13 cellular contexts compared by ENCODE assay signal in the genomic region with DNA sequence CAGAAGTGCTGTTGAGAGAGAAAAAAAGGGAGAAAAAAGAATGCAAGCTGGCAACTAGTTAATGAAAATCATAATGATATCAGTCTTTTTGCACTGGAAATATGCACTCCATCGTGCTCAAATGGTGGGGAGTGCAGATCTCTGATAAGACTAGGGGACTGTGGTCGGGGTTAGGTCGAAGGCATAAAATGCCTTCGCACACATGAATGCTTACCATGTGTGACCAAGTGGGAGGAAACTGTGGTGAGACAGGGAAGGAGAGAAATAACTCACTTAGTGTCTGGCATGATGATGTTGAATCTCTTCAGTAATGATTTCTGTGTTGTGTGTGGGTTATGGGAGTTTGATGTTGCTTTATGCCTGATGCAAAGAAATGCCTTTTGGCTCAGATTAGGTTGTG.
A peak's percentile ranks its signal among the peaks of the same experiment; 100 is the strongest.
DNase-seq lines count a peak whose midpoint lies in the region; ATAC-seq, FAIRE-seq and TF ChIP-seq lines count a peak whose summit lies in the region.
"Had no signal": no experiment of that assay in that cellular context is flagged by ENCODE, and none has a peak within 500 bp of the region (broad histone marks: within the 10 kb centered on the region; RNA-seq: fewer than 3 reads in every experiment).

No MANE protein-coding gene starts in this region.

- no peak for TF ChIP-seq EP300 in transverse colon (IDR thresholded peaks at IDR 0.05; ENCODE audit: low read depth)

- H3K27ac ChIP-seq in transverse colon, result peak overlapping the region in 3 of 4 donors; percentile 31 to 64 (median 58)

- DNase-seq in T-helper 2 cell treated with Interferon-gamma antibody and Interleukin-4, amounts not matched to agents 5 μg/mL and 100 μg/mL, for 36 hours (ENCODE audit: low spot score), result peak; percentile 6
- no peak for DNase-seq in transverse colon
- no peak for DNase-seq in frontal cortex (ENCODE audit: low spot score in 2 of 2)
- DNase-seq: activated CD4-positive, alpha-beta T cell treated with anti-CD3 and anti-CD28 coated beads, Interleukin-2, amount 10 ng/mL, durations not matched to agents 24 days and 14 days; activated naive CD4-positive, alpha-beta T cell treated with anti-CD3 and anti-CD28 coated beads, Interleukin-2, amount 50 U/mL, for 16 hours; dermis blood vessel endothelial cell; head of caudate nucleus; IMR-90; SHP77 treated with DMSO at 0.1 percent for 48 hours had no signal

- H3K9me3 Mint-ChIP-seq in T-helper 2 cell treated with Interferon-gamma antibody and Interleukin-4, amounts not matched to agents 5 μg/mL and 100 μg/mL, for 36 hours, result no peaks in the 10 kb centered on the region
- no peaks in the 10 kb centered on the region for H3K9me3 Mint-ChIP-seq in activated T-helper 17 cell treated with anti-CD3 and anti-CD28 coated beads, Interleukin-2, amount 50 U/mL, for 72 hours
- H3K9me3 Mint-ChIP-seq: activated CD4-positive, alpha-beta T cell treated with anti-CD3 and anti-CD28 coated beads, Interleukin-2, amount 10 ng/mL, durations not matched to agents 24 days and 14 days had no signal

- TF ChIP-seq POLR2A in transverse colon (IDR thresholded peaks at IDR 0.05), result no peak

- H3K9me3 ChIP-seq in transverse colon, result no peaks in the 10 kb centered on the region

- H3K4me1 Mint-ChIP-seq in T-helper 2 cell treated with Interferon-gamma antibody and Interleukin-4, amounts not matched to agents 5 μg/mL and 100 μg/mL, for 36 hours (ENCODE audit: low read depth), result peaks cover 6% of the 10 kb centered on the region
- peaks cover 4% of the 10 kb centered on the region for H3K4me1 Mint-ChIP-seq in activated T-helper 17 cell treated with anti-CD3 and anti-CD28 coated beads, Interleukin-2, amount 50 U/mL, for 72 hours
- H3K4me1 Mint-ChIP-seq: activated CD4-positive, alpha-beta T cell treated with anti-CD3 and anti-CD28 coated beads, Interleukin-2, amount 10 ng/mL, durations not matched to agents 24 days and 14 days had no signal

- no peaks in the 10 kb centered on the region for H3K36me3 Mint-ChIP-seq in T-helper 2 cell treated with Interferon-gamma antibody and Interleukin-4, amounts not matched to agents 5 μg/mL and 100 μg/mL, for 36 hours (ENCODE audit: low read depth)
- H3K36me3 Mint-ChIP-seq in activated T-helper 17 cell treated with anti-CD3 and anti-CD28 coated beads, Interleukin-2, amount 50 U/mL, for 72 hours (ENCODE audit: low read depth), result no peaks in the 10 kb centered on the region

- ATAC-seq in GM19467 (IDR thresholded peaks at IDR 0.05; ENCODE audit: unreplicated experiment), result peak; percentile 81
- peak; percentile 94 for ATAC-seq in HG03097 (IDR thresholded peaks at IDR 0.05; ENCODE audit: low FRiP score, unreplicated experiment)
- ATAC-seq in HG02571 (IDR thresholded peaks at IDR 0.05; ENCODE audit: unreplicated experiment), result no peak
- ATAC-seq in activated T-helper 17 cell treated with anti-CD3 and anti-CD28 coated beads, Interleukin-2, amount 50 U/mL, for 72 hours (replicated peaks), result no peak

- FAIRE-seq in frontal cortex (lab: Jason Lieb, UNC), result no peak

- H3K27ac Mint-ChIP-seq in T-helper 2 cell treated with Interferon-gamma antibody and Interleukin-4, amounts not matched to agents 5 μg/mL and 100 μg/mL, for 36 hours, result no peak overlapping the region
- H3K27ac Mint-ChIP-seq in activated T-helper 17 cell treated with anti-CD3 and anti-CD28 coated beads, Interleukin-2, amount 50 U/mL, for 72 hours, result no peak overlapping the region
- H3K27ac Mint-ChIP-seq: activated CD4-positive, alpha-beta T cell treated with anti-CD3 and anti-CD28 coated beads, Interleukin-2, amount 10 ng/mL, durations not matched to agents 24 days and 14 days had no signal

- H3K27me3 Mint-ChIP-seq in T-helper 2 cell treated with Interferon-gamma antibody and Interleukin-4, amounts not matched to agents 5 μg/mL and 100 μg/mL, for 36 hours (ENCODE audit: low read depth), result no peaks in the 10 kb centered on the region
- H3K27me3 Mint-ChIP-seq in activated T-helper 17 cell treated with anti-CD3 and anti-CD28 coated beads, Interleukin-2, amount 50 U/mL, for 72 hours, result peaks cover 4% of the 10 kb centered on the region

- in situ Hi-C loops in transverse colon (cut with MboI; ENCODE audit: low pct_ligation_motif_present in 1 of 4, low pct_unique_long_range_greater_than_20kb in 1 of 4, low sequenced_read_pairs in 3 of 4), result no loop called here

- no peak overlapping the region for H3K4me3 ChIP-seq in transverse colon

- peaks cover 0 to 10% (median 5%) of the 10 kb centered on the region in 4 donors for H3K4me1 ChIP-seq in transverse colon

- no peak for TF ChIP-seq CTCF in transverse colon (IDR thresholded peaks at IDR 0.05)

- H3K36me3 ChIP-seq in transverse colon, result no peaks in the 10 kb centered on the region

- 61 to 69% methylated on average over 4 of the region's 4 CpGs for WGBS in transverse colon (ENCODE audit: low coverage in 1 of 2), 2 donors

- H3K4me3 Mint-ChIP-seq in T-helper 2 cell treated with Interferon-gamma antibody and Interleukin-4, amounts not matched to agents 5 μg/mL and 100 μg/mL, for 36 hours, result no peak overlapping the region
- no peak overlapping the region for H3K4me3 Mint-ChIP-seq in activated T-helper 17 cell treated with anti-CD3 and anti-CD28 coated beads, Interleukin-2, amount 50 U/mL, for 72 hours
- H3K4me3 Mint-ChIP-seq: activated CD4-positive, alpha-beta T cell treated with anti-CD3 and anti-CD28 coated beads, Interleukin-2, amount 10 ng/mL, durations not matched to agents 24 days and 14 days had no signal

- no peaks in the 10 kb centered on the region for H3K27me3 ChIP-seq in transverse colon

- intact Hi-C loops in transverse colon (cut with DNase I; ENCODE audit: low total_unique reads), result loop anchor here (10.0 kb wide), 1 partner anchor 390 kb away; the partner anchor contains the start of gene HAND2

Comparison
In these comparisons a context has a peak if more than half of its experiments do, and no peak if none do; other contexts are left out.
1. ATAC-seq: peak in GM19467 (single experiment) and HG03097 (single experiment); none in HG02571 (single experiment) and activated T-helper 17 cell treated with anti-CD3 and anti-CD28 coated beads, Interleukin-2, amount 50 U/mL, for 72 hours (single experiment).